Comparison of ENCODE assay signal across 15 cellular contexts in the genomic region with DNA sequence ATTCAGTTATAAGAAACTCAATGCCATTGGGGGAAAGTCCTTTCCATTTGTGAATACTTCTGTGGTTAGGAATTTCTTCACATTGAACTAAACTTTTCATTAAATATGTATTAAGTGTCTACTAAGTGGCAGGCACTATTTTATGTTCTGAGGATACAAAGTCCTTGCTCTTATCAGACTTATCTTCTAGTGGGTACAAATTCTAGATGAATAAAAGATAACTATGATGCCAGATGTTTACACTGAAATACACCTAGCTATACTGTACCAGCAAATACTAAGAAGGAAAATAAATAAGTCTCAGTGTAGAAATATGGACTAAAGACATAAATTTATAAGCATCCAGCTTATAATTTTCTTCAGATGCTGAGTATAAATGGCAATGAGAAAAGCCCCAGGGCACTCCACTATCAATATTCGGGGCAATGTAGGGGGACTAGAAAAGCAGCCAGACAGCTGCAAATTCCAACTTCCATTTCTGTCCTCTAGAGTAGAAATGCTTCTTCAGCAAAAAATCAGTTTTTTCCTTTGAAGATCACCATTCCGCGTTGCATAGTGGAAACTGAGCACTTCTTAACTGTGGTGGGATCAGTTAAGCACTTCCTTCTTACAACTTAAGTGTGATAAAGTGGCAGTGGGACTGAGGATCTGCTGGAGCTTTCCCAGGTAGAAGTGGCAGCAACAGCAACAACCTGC. TPM values are rescaled to one million over a fixed set of nuclear protein-coding genes. Genes with fewer than 3 reads are reported as not detected.
DNase-seq lines count a peak whose midpoint lies in the region; ATAC-seq, FAIRE-seq and TF ChIP-seq lines count a peak whose summit lies in the region.
"Had no signal": no experiment of that assay in that cellular context is flagged by ENCODE, and none has a peak within 500 bp of the region (broad histone marks: within the 10 kb centered on the region; RNA-seq: fewer than 3 reads in every experiment).

No MANE protein-coding gene starts in this region.

- H3K27ac ChIP-seq in HepG2 (ENCODE audit: extremely low read length, insufficient read depth, low read length): no peak overlapping the region
- no peak overlapping the region for H3K27ac ChIP-seq in right lobe of liver
- H3K27ac ChIP-seq in upper lobe of right lung: peak overlapping the region; percentile 55
- peak overlapping the region in 2 of 4 donors; percentile 6 to 42 for H3K27ac ChIP-seq in pancreas
- H3K27ac ChIP-seq: cardiac muscle cell, esophagus muscularis mucosa had no signal

- intact Hi-C loops in HepG2 (cut with micrococcal nuclease; ENCODE audit: unreplicated experiment): no loop called here
- intact Hi-C loops in right lobe of liver (cut with DNase I): no loop called here
- intact Hi-C loops in activated T-helper 2 cell treated with anti-CD3 and anti-CD28 coated beads, Interferon-gamma antibody, Interleukin-2, Interleukin-4, amounts not matched to agents 10 μg/mL and 5 μg/mL and 100 μg/mL, durations not matched to agents 14 hours and 24 hours and 36 hours (cut with micrococcal nuclease): loop anchor here (1.0 kb wide), 1 partner anchor 11 kb away; no protein-coding TSS in a partner anchor
- intact Hi-C loops in upper lobe of right lung (cut with DNase I): no loop called here
- intact Hi-C loops in pancreas (cut with DNase I): no loop called here

- H3K27ac Mint-ChIP-seq in activated T-helper 2 cell treated with anti-CD3 and anti-CD28 coated beads, Interferon-gamma antibody, Interleukin-2, Interleukin-4, amounts not matched to agents 10 μg/mL and 5 μg/mL and 100 μg/mL, durations not matched to agents 14 hours and 24 hours and 36 hours: peak overlapping the region; percentile 84
- peak overlapping the region; percentile 92 for H3K27ac Mint-ChIP-seq in memory B cell

- DNase-seq in HepG2 (ENCODE audit: low spot score) (no peak), right lobe of liver (no peak), memory B cell (ENCODE audit: low spot score in 2 of 2) (no peak), upper lobe of right lung (no peak), pancreas (no peak), kidney glomerular epithelial cell (lab: John Stamatoyannopoulos, UW) (no peak)
- no peak for DNase-seq in activated T-helper 2 cell treated with anti-CD3 and anti-CD28 coated beads, Interferon-gamma antibody, Interleukin-2, Interleukin-4, amounts not matched to agents 10 μg/mL and 5 μg/mL and 100 μg/mL, durations not matched to agents 14 hours and 24 hours and 36 hours (ENCODE audit: low spot score)
- DNase-seq: activated CD8-positive, alpha-beta memory T cell treated with anti-CD3 and anti-CD28 coated beads, Interleukin-2, amount 50 U/mL, for 4 hours; EL; HCEC 1CT; NCI-H187 had no signal

- H3K4me1 ChIP-seq in HepG2 (ENCODE audit: insufficient read depth, low read length) (peaks cover 31% of the 10 kb centered on the region), right lobe of liver (no peaks in the 10 kb centered on the region), upper lobe of right lung (peaks cover 13% of the 10 kb centered on the region), pancreas (no peaks in the 10 kb centered on the region)

- no peak for TF ChIP-seq POLR2A in HepG2 (IDR thresholded peaks at IDR 0.05; ENCODE audit: insufficient read depth in 1 of 2, low read depth in 2 of 2, low read length in 2 of 2)
- no peak for TF ChIP-seq POLR2A in right lobe of liver (IDR thresholded peaks at IDR 0.05)

- no peak overlapping the region; a peak in 1 of 6 replicates for H3K4me3 ChIP-seq in HepG2 (replicated peaks in 1 of 3; ENCODE audit: insufficient read depth in 1 of 3, low read depth in 2 of 3, low read length in 3 of 3)
- H3K4me3 ChIP-seq in right lobe of liver: no peak overlapping the region
- H3K4me3 ChIP-seq in upper lobe of right lung: no peak overlapping the region
- no peak overlapping the region for H3K4me3 ChIP-seq in pancreas
- H3K4me3 ChIP-seq: cardiac muscle cell, esophagus muscularis mucosa, smooth muscle cell had no signal

- no TSS peak for BruUV-seq in HepG2 (replicated peaks; lab: Mats Ljungman, UMichigan)

- TF ChIP-seq CTCF in HepG2 (CRISPR knock-in tag; IDR thresholded peaks at IDR 0.05) (no peak), right lobe of liver (IDR thresholded peaks at IDR 0.05) (no peak), upper lobe of right lung (IDR thresholded peaks at IDR 0.05) (no peak), pancreas (IDR thresholded peaks at IDR 0.05) (no peak)

- H3K27me3 ChIP-seq in HepG2 (ENCODE audit: control insufficient read depth in 1 of 2, insufficient read depth in 2 of 2, low read length in 2 of 2): no peaks in the 10 kb centered on the region; a peak in 1 of 5 replicates
- H3K27me3 ChIP-seq in right lobe of liver: no peaks in the 10 kb centered on the region
- no peaks in the 10 kb centered on the region for H3K27me3 ChIP-seq in upper lobe of right lung
- H3K27me3 ChIP-seq in pancreas: no peaks in the 10 kb centered on the region
- H3K27me3 ChIP-seq: cardiac muscle cell, esophagus muscularis mucosa had no signal

- WGBS in HepG2 (ENCODE audit: low lambda C conversion rate): 44% methylated on average over 3 of the region's 3 CpGs
- WGBS in right lobe of liver (ENCODE audit: insufficient coverage, low coverage, low lambda C conversion rate, missing lambda C conversion rate): 56% methylated on average over 3 of the region's 3 CpGs
- WGBS in pancreas, 2 donors: 70 to 72% methylated on average over 3 of the region's 3 CpGs

- POLR2A ChIA-PET in HepG2 (lab: Yijun Ruan, JAX): no interaction called here

- H3K36me3 Mint-ChIP-seq in activated T-helper 2 cell treated with anti-CD3 and anti-CD28 coated beads, Interferon-gamma antibody, Interleukin-2, Interleukin-4, amounts not matched to agents 10 μg/mL and 5 μg/mL and 100 μg/mL, durations not matched to agents 14 hours and 24 hours and 36 hours (ENCODE audit: low read depth): peaks cover 33% of the 10 kb centered on the region
- peaks cover 14% of the 10 kb centered on the region for H3K36me3 Mint-ChIP-seq in memory B cell

- FAIRE-seq in HepG2 (lab: Jason Lieb, UNC) (no peak), pancreas (lab: Jason Lieb, UNC) (no peak)

- H3K36me3 ChIP-seq in HepG2 (replicated peaks in 1 of 2; ENCODE audit: control insufficient read depth in 1 of 2, insufficient read depth in 2 of 2, low read length in 2 of 2) (no peaks in the 10 kb centered on the region), right lobe of liver (no peaks in the 10 kb centered on the region), upper lobe of right lung (no peaks in the 10 kb centered on the region), pancreas (no peaks in the 10 kb centered on the region)
- H3K36me3 ChIP-seq: cardiac muscle cell, esophagus muscularis mucosa had no signal

- no peaks in the 10 kb centered on the region for H3K27me3 Mint-ChIP-seq in activated T-helper 2 cell treated with anti-CD3 and anti-CD28 coated beads, Interferon-gamma antibody, Interleukin-2, Interleukin-4, amounts not matched to agents 10 μg/mL and 5 μg/mL and 100 μg/mL, durations not matched to agents 14 hours and 24 hours and 36 hours (ENCODE audit: low read depth)
- no peaks in the 10 kb centered on the region for H3K27me3 Mint-ChIP-seq in memory B cell

- H4K20me1 ChIP-seq in HepG2 (ENCODE audit: insufficient read depth, low read length): no peaks in the 10 kb centered on the region

- H3K9me3 ChIP-seq in HepG2 (ENCODE audit: low read length): peaks cover 4% of the 10 kb centered on the region; the same call in 1 of the 2 replicates
- H3K9me3 ChIP-seq in right lobe of liver: no peaks in the 10 kb centered on the region
- no peaks in the 10 kb centered on the region for H3K9me3 ChIP-seq in upper lobe of right lung
- H3K9me3 ChIP-seq in pancreas: no peaks in the 10 kb centered on the region

- H3K4me1 Mint-ChIP-seq in activated T-helper 2 cell treated with anti-CD3 and anti-CD28 coated beads, Interferon-gamma antibody, Interleukin-2, Interleukin-4, amounts not matched to agents 10 μg/mL and 5 μg/mL and 100 μg/mL, durations not matched to agents 14 hours and 24 hours and 36 hours (ENCODE audit: low read depth): peaks cover 56% of the 10 kb centered on the region
- peaks cover 48% of the 10 kb centered on the region for H3K4me1 Mint-ChIP-seq in memory B cell

- TF ChIP-seq EP300 in HepG2 (IDR thresholded peaks at IDR 0.05; ENCODE audit: low read depth in 2 of 2, low read length in 2 of 2): no peak
- no peak for TF ChIP-seq EP300 in HepG2 (CRISPR knock-in tag; IDR thresholded peaks at IDR 0.05; ENCODE audit: borderline replicate concordance)

- no peaks in the 10 kb centered on the region for H3K79me2 ChIP-seq in HepG2 (ENCODE audit: insufficient read depth, low read length)

- H2AFZ ChIP-seq in HepG2 (ENCODE audit: low read length): no peak overlapping the region

- peaks cover 22% of the 10 kb centered on the region for H3K9me3 Mint-ChIP-seq in activated T-helper 2 cell treated with anti-CD3 and anti-CD28 coated beads, Interferon-gamma antibody, Interleukin-2, Interleukin-4, amounts not matched to agents 10 μg/mL and 5 μg/mL and 100 μg/mL, durations not matched to agents 14 hours and 24 hours and 36 hours
- peaks cover 14% of the 10 kb centered on the region for H3K9me3 Mint-ChIP-seq in memory B cell

- CTCF ChIA-PET in HepG2 (lab: Yijun Ruan, JAX; ENCODE audit: low intra/inter-chr PET ratio, low total read pairs): no interaction called here

- TF ChIP-seq RAD21 in HepG2 (CRISPR knock-in tag; IDR thresholded peaks at IDR 0.05): no peak

- peak overlapping the region; percentile 61 for H3K4me2 ChIP-seq in HepG2 (ENCODE audit: low read depth, low read length)
- H3K4me2 ChIP-seq: smooth muscle cell had no signal

- in situ Hi-C loops in HepG2 (cut with HindIII; ENCODE audit: extremely low pct_ligation_motif_present, low pct_unique_long_range_greater_than_20kb): no loop called here

- H3K9ac ChIP-seq in HepG2 (ENCODE audit: insufficient read depth, low read depth, low read length): no peak overlapping the region

- peak overlapping the region; percentile 78 for H3K4me3 Mint-ChIP-seq in activated T-helper 2 cell treated with anti-CD3 and anti-CD28 coated beads, Interferon-gamma antibody, Interleukin-2, Interleukin-4, amounts not matched to agents 10 μg/mL and 5 μg/mL and 100 μg/mL, durations not matched to agents 14 hours and 24 hours and 36 hours (ENCODE audit: low read depth)
- peak overlapping the region; percentile 49 for H3K4me3 Mint-ChIP-seq in memory B cell

- ATAC-seq in HepG2: peak; percentile 32; the same call in 1 of the 3 replicates
- ATAC-seq in right lobe of liver: no peak
- no peak for ATAC-seq in memory B cell (ENCODE audit: low read depth)
- ATAC-seq in upper lobe of right lung: no peak
- no peak for ATAC-seq in pancreas
- no peak for ATAC-seq in HG02678 (IDR thresholded peaks at IDR 0.05; ENCODE audit: unreplicated experiment)

RNA-seq across cellular contexts. Expression of a gene that starts 11.8 kb away (rescaled TPM):
- 4.2 and 7.5 TPM in 2 replicates for total RNA-seq in HepG2 (2016; rRNA removed; fragmentation: Illumina TruSeq; extraction: Trizol)
- 0.40 and 0.71 TPM in 2 replicates for total RNA-seq in HepG2 (2016; cell fraction: cytosol; rRNA removed; fragmentation: Illumina TruSeq; extraction: Trizol; ENCODE audit: low read depth)
- 4.6 and 6.5 TPM in 2 replicates for total RNA-seq in HepG2 (2016; cell fraction: insoluble cytoplasmic fraction; rRNA removed; fragmentation: Illumina TruSeq; extraction: Trizol)
- total RNA-seq in HepG2 (2016; cell fraction: membrane; rRNA removed; fragmentation: Illumina TruSeq; extraction: Trizol): 2.8 and 3.6 TPM in 2 replicates
- 2.7 and 2.9 TPM in 2 replicates for total RNA-seq in HepG2 (2016; cell fraction: nucleus; rRNA removed; fragmentation: Illumina TruSeq; extraction: Trizol)
- 0.41 and 0.50 TPM in 2 replicates for polyA plus RNA-seq in HepG2 (2011; rRNA removed)
- polyA plus RNA-seq in HepG2 (2011; cell fraction: cytosol; rRNA removed): 0.21 and 0.51 TPM in 2 replicates
- polyA plus RNA-seq in HepG2 (2011; cell fraction: nucleus; rRNA removed): 0.18 and 0.52 TPM in 2 replicates
- 0.56 and 1.1 TPM in 2 replicates for polyA plus RNA-seq in HepG2 (2012)
- polyA plus RNA-seq in HepG2 (2016; cell fraction: cytosol; fragmentation: Illumina TruSeq; extraction: Trizol; ENCODE audit: low read depth): 0.20 TPM in 2 replicates
- 4.2 and 5.5 TPM in 2 replicates for polyA plus RNA-seq in HepG2 (2016; cell fraction: insoluble cytoplasmic fraction; fragmentation: Illumina TruSeq; extraction: Trizol; ENCODE audit: low read depth)
- polyA plus RNA-seq in HepG2 (2016; cell fraction: membrane; fragmentation: Illumina TruSeq; extraction: Trizol; ENCODE audit: low read depth): 1.1 and 1.2 TPM in 2 replicates
- 2.7 and 3.7 TPM in 2 replicates for polyA plus RNA-seq in HepG2 (2016; cell fraction: nucleus; fragmentation: Illumina TruSeq; extraction: Trizol; ENCODE audit: insufficient read depth, low read depth)
- polyA minus RNA-seq in HepG2 (2011; rRNA and poly(A)+ RNA removed; ENCODE audit: low replicate concordance): 0.10 and 3.6 TPM in 2 replicates
- polyA minus RNA-seq in HepG2 (2011; cell fraction: cytosol; rRNA and poly(A)+ RNA removed): 0.99 and 1.6 TPM in 2 replicates
- 0.52 and 1.2 TPM in 2 replicates for polyA minus RNA-seq in HepG2 (2011; cell fraction: nucleus; rRNA and poly(A)+ RNA removed)
- 100 to 1,000 TPM in 1 of 6 experiments, 10 to 100 TPM in 2, 1 to 10 TPM in 3; 1.6 to 106 (median 15.2) TPM for total RNA-seq in right lobe of liver
- 217 and 221 TPM in 2 replicates for total RNA-seq in activated T-helper 2 cell treated with anti-CD3 and anti-CD28 coated beads, Interferon-gamma antibody, Interleukin-2, Interleukin-4, amounts not matched to agents 10 μg/mL and 5 μg/mL and 100 μg/mL, durations not matched to agents 14 hours and 24 hours and 36 hours
- 23.0 TPM for total RNA-seq in upper lobe of right lung
- 10 to 100 TPM in 2 of 6 donors, 1 to 10 TPM in 4; 4.8 to 47.3 (median 8.5) TPM for total RNA-seq in pancreas
- polyA plus RNA-seq in pancreas: 1 to 10 TPM; 5.4 to 8.9 TPM
- polyA plus RNA-seq: cardiac muscle cell had no signal

RNA-seq across cellular contexts. Expression of a gene that starts 41.5 kb away (rescaled TPM):
- total RNA-seq in HepG2 (2016; rRNA removed; fragmentation: Illumina TruSeq; extraction: Trizol) (61.7 and 83.2 TPM in 2 replicates), right lobe of liver (10 to 100 TPM; 20.2 to 26.6 (median 25.3) TPM), upper lobe of right lung (44.1 TPM), pancreas (10 to 100 TPM; 20.2 to 39.1 (median 24.7) TPM)
- 25.1 and 31.7 TPM in 2 replicates for total RNA-seq in HepG2 (2016; cell fraction: cytosol; rRNA removed; fragmentation: Illumina TruSeq; extraction: Trizol; ENCODE audit: low read depth)
- total RNA-seq in HepG2 (2016; cell fraction: insoluble cytoplasmic fraction; rRNA removed; fragmentation: Illumina TruSeq; extraction: Trizol): 61.7 and 79.4 TPM in 2 replicates
- 42.0 and 43.8 TPM in 2 replicates for total RNA-seq in HepG2 (2016; cell fraction: membrane; rRNA removed; fragmentation: Illumina TruSeq; extraction: Trizol)
- 77.0 and 77.1 TPM in 2 replicates for total RNA-seq in HepG2 (2016; cell fraction: nucleus; rRNA removed; fragmentation: Illumina TruSeq; extraction: Trizol)
- polyA plus RNA-seq in HepG2 (2011; rRNA removed) (59.2 and 62.2 TPM in 2 replicates), pancreas (10 to 100 TPM; 20.3 to 23.0 TPM)
- polyA plus RNA-seq in HepG2 (2011; cell fraction: cytosol; rRNA removed): 27.3 and 42.8 TPM in 2 replicates
- 60.1 and 69.2 TPM in 2 replicates for polyA plus RNA-seq in HepG2 (2011; cell fraction: nucleus; rRNA removed)
- 35.9 and 38.7 TPM in 2 replicates for polyA plus RNA-seq in HepG2 (2012)
- 7.7 and 9.4 TPM in 2 replicates for polyA plus RNA-seq in HepG2 (2016; cell fraction: cytosol; fragmentation: Illumina TruSeq; extraction: Trizol; ENCODE audit: low read depth)
- polyA plus RNA-seq in HepG2 (2016; cell fraction: insoluble cytoplasmic fraction; fragmentation: Illumina TruSeq; extraction: Trizol; ENCODE audit: low read depth): 58.0 and 61.2 TPM in 2 replicates
- polyA plus RNA-seq in HepG2 (2016; cell fraction: membrane; fragmentation: Illumina TruSeq; extraction: Trizol; ENCODE audit: low read depth): 16.9 and 19.1 TPM in 2 replicates
- 60.1 and 64.2 TPM in 2 replicates for polyA plus RNA-seq in HepG2 (2016; cell fraction: nucleus; fragmentation: Illumina TruSeq; extraction: Trizol; ENCODE audit: insufficient read depth, low read depth)
- polyA minus RNA-seq in HepG2 (2011; rRNA and poly(A)+ RNA removed; ENCODE audit: low replicate concordance): 26.8 and 53.5 TPM in 2 replicates
- 26.7 and 30.0 TPM in 2 replicates for polyA minus RNA-seq in HepG2 (2011; cell fraction: cytosol; rRNA and poly(A)+ RNA removed)
- 152 and 170 TPM in 2 replicates for polyA minus RNA-seq in HepG2 (2011; cell fraction: nucleus; rRNA and poly(A)+ RNA removed)
- 28.0 and 30.4 TPM in 2 replicates for total RNA-seq in activated T-helper 2 cell treated with anti-CD3 and anti-CD28 coated beads, Interferon-gamma antibody, Interleukin-2, Interleukin-4, amounts not matched to agents 10 μg/mL and 5 μg/mL and 100 μg/mL, durations not matched to agents 14 hours and 24 hours and 36 hours
